ENCODE assay signal across 1 cellular context in the genomic region with DNA sequence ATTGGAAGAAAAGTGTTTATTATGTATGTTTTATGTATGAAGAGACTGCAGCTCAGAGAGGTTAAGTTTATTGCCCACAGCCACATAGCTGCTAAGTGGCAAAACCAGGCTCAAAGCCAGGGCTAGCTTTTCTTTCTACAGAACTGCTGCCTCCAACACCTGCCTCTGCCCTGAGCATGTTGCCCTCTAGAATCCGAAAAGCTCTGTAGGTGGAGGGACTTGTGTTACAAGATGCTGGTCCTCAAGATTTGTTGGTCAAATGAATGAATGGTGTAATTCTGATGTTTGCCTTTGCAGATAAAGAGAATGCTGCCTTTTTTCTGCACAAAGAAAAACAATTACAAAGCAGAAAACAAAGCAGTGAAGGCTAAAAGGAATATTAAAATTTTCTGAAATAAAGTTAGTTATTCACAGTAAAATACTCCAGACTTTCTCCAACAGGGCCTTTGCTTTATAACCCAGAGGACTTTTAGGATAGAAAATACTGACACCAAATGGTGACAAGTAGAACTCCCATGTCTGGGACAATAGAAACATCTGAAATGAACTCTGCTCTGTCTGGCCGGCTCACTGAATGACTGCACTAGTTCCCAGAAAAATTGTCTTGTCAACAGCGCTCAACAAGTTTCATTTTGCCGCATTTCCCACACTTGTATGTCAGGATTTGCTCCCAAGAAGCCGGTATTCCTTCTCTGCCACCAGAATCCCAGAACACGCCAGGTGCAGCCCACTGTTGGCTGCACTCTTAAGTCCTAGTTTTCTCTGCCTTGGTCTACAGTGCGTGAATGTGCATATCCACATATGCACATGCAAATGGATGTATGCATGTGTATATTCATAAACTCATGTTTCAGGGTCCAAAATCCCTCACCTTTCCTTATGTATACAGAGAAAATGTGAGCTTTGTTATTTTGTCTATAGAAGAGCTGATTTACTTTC.
A peak's percentile ranks its signal among the peaks of the same experiment; 100 is the strongest.
TF ChIP-seq lines count a peak whose summit lies in the region.

No MANE protein-coding gene starts in this region.

TF ChIP-seq in GM12878, 131 proteins besides CTCF, POLR2A, EP300 and RAD21:
- TF ChIP-seq ZBED1 (IDR thresholded peaks at IDR 0.05; ENCODE audit: borderline replicate concordance) (no peak), SRF (IDR thresholded peaks at IDR 0.05; ENCODE audit: low read depth in 2 of 2, low read length in 2 of 2) (no peak), BRCA1 (IDR thresholded peaks at IDR 0.05; ENCODE audit: low read depth, low read length) (no peak), CBX5 (IDR thresholded peaks at IDR 0.05; ENCODE audit: low read depth) (0 out of 2 replicates have a peak, but pooled peaks have one; percentile 38), IRF4 (IDR thresholded peaks at IDR 0.05; ENCODE audit: low read depth, low read length) (0 out of 2 replicates have a peak, but pooled peaks have one; percentile 46), ZNF24 (IDR thresholded peaks at IDR 0.05) (peak; percentile 70), CHD1 (IDR thresholded peaks at IDR 0.05; ENCODE audit: low read depth, low read length) (no peak), ETV6 (conservative IDR thresholded peaks at IDR 0.05 in 1 of 2, IDR thresholded peaks at IDR 0.05 in 1 of 2; ENCODE audit: borderline replicate concordance in 1 of 2, low read depth in 1 of 2) (no peak), SMC3 (IDR thresholded peaks at IDR 0.05; ENCODE audit: borderline replicate concordance, low read length) (peak; percentile 92; the same call in 1 of the 2 replicates), ZNF274 (IDR thresholded peaks at IDR 0.05; ENCODE audit: insufficient read depth, insufficient read length) (no peak), NFIC (IDR thresholded peaks at IDR 0.05; ENCODE audit: low read depth, low read length) (no peak), POU2F2 (IDR thresholded peaks at IDR 0.05; ENCODE audit: borderline replicate concordance, low read depth, low read length) (no peak)
- TF ChIP-seq, protein P1, sequence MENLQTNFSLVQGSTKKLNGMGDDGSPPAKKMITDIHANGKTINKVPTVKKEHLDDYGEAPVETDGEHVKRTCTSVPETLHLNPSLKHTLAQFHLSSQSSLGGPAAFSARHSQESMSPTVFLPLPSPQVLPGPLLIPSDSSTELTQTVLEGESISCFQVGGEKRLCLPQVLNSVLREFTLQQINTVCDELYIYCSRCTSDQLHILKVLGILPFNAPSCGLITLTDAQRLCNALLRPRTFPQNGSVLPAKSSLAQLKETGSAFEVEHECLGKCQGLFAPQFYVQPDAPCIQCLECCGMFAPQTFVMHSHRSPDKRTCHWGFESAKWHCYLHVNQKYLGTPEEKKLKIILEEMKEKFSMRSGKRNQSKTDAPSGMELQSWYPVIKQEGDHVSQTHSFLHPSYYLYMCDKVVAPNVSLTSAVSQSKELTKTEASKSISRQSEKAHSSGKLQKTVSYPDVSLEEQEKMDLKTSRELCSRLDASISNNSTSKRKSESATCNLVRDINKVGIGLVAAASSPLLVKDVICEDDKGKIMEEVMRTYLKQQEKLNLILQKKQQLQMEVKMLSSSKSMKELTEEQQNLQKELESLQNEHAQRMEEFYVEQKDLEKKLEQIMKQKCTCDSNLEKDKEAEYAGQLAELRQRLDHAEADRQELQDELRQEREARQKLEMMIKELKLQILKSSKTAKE (IDR thresholded peaks at IDR 0.05; ENCODE audit: low read depth, poor library complexity, severe bottlenecking): peak; percentile 60
- TF ChIP-seq, protein P2, sequence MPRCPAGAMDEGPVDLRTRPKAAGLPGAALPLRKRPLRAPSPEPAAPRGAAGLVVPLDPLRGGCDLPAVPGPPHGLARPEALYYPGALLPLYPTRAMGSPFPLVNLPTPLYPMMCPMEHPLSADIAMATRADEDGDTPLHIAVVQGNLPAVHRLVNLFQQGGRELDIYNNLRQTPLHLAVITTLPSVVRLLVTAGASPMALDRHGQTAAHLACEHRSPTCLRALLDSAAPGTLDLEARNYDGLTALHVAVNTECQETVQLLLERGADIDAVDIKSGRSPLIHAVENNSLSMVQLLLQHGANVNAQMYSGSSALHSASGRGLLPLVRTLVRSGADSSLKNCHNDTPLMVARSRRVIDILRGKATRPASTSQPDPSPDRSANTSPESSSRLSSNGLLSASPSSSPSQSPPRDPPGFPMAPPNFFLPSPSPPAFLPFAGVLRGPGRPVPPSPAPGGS (IDR thresholded peaks at IDR 0.05; ENCODE audit: borderline replicate concordance, insufficient read depth, low read depth, low read length, poor library complexity, severe bottlenecking): no peak
- TF ChIP-seq, protein P3, sequence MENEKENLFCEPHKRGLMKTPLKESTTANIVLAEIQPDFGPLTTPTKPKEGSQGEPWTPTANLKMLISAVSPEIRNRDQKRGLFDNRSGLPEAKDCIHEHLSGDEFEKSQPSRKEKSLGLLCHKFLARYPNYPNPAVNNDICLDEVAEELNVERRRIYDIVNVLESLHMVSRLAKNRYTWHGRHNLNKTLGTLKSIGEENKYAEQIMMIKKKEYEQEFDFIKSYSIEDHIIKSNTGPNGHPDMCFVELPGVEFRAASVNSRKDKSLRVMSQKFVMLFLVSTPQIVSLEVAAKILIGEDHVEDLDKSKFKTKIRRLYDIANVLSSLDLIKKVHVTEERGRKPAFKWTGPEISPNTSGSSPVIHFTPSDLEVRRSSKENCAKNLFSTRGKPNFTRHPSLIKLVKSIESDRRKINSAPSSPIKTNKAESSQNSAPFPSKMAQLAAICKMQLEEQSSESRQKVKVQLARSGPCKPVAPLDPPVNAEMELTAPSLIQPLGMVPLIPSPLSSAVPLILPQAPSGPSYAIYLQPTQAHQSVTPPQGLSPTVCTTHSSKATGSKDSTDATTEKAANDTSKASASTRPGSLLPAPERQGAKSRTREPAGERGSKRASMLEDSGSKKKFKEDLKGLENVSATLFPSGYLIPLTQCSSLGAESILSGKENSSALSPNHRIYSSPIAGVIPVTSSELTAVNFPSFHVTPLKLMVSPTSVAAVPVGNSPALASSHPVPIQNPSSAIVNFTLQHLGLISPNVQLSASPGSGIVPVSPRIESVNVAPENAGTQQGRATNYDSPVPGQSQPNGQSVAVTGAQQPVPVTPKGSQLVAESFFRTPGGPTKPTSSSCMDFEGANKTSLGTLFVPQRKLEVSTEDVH (IDR thresholded peaks at IDR 0.05; ENCODE audit: low read depth, partially characterized antibody): no peak
- TF ChIP-seq, protein P4, sequence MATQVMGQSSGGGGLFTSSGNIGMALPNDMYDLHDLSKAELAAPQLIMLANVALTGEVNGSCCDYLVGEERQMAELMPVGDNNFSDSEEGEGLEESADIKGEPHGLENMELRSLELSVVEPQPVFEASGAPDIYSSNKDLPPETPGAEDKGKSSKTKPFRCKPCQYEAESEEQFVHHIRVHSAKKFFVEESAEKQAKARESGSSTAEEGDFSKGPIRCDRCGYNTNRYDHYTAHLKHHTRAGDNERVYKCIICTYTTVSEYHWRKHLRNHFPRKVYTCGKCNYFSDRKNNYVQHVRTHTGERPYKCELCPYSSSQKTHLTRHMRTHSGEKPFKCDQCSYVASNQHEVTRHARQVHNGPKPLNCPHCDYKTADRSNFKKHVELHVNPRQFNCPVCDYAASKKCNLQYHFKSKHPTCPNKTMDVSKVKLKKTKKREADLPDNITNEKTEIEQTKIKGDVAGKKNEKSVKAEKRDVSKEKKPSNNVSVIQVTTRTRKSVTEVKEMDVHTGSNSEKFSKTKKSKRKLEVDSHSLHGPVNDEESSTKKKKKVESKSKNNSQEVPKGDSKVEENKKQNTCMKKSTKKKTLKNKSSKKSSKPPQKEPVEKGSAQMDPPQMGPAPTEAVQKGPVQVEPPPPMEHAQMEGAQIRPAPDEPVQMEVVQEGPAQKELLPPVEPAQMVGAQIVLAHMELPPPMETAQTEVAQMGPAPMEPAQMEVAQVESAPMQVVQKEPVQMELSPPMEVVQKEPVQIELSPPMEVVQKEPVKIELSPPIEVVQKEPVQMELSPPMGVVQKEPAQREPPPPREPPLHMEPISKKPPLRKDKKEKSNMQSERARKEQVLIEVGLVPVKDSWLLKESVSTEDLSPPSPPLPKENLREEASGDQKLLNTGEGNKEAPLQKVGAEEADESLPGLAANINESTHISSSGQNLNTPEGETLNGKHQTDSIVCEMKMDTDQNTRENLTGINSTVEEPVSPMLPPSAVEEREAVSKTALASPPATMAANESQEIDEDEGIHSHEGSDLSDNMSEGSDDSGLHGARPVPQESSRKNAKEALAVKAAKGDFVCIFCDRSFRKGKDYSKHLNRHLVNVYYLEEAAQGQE (IDR thresholded peaks at IDR 0.05; ENCODE audit: low read depth, low read length): no peak
